8 cellular contexts compared by ENCODE assay signal in the genomic region with DNA sequence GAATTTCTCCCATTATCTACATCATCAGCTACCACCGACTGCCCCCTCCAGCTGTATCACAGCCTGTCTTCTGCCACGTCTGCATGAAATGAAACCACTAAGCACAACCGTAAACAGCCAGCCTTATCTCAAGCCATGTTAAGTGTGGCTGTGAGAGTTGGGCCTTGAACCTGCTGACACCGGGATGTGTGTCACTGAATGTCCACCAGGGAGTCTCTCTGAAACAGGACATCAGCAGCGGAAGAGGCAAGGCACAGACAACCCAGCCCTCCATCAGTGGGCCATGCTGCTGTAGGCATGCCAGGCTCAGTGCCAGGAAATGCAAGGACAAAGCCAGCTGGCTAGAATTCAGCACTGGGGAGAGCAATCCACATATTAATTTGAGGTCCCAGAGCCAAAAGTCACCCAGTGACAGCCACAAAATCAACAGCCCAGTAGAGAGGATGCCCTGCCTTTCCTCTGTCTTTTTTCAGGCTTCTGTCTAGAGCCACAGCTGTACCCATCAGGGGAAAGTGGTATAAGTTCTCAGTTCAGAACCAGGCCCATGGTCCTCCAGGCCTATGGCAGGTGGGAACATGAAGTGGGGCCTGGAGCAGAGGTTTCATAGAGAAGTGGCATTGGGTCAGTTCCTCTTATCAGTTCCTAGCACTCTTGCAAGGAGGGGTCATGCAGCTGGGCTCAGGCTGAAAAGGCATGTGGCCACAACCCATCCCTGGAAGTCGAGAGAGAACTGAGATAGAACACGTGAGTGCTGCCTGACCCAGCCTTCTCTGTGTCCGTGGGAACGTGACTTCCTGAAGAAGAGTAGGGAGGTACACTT.
A peak's percentile ranks its signal among the peaks of the same experiment; 100 is the strongest.
DNase-seq lines count a peak whose midpoint lies in the region; ATAC-seq and TF ChIP-seq lines count a peak whose summit lies in the region.

No MANE protein-coding gene starts in this region.

- H3K27ac ChIP-seq in CD4-positive, CD25-positive, alpha-beta regulatory T cell (ENCODE audit: insufficient read depth, low read length, poor library complexity, severe bottlenecking) = no peak overlapping the region
- H3K27ac ChIP-seq in Peyer's patch = peak overlapping the region in 1 of 4 donors; percentile 0
- peak overlapping the region in 9 of 12 donors; percentile 6 to 71 (median 45) for H3K27ac ChIP-seq in heart left ventricle
- peak overlapping the region in 1 of 4 donors; percentile 17 for H3K27ac ChIP-seq in transverse colon

- no peak for DNase-seq in CD4-positive, CD25-positive, alpha-beta regulatory T cell
- DNase-seq in Peyer's patch (peak in 2 of 3 donors; percentile 69 to 80), heart left ventricle (peak; percentile 38 to 82 (median 74)), transverse colon (peak; percentile 67), GOT3 (lab: John Stamatoyannopoulos, UW) (no peak)
- DNase-seq in activated CD4-positive, CD25-positive, alpha-beta regulatory T cell (lab: John Stamatoyannopoulos, UW) = no peak
- DNase-seq in stimulated activated CD4-positive, alpha-beta T cell treated with anti-CD3 and anti-CD28 coated beads, Interleukin-2, amount 100 ng/mL, for 48 hours = no peak

- no peaks in the 10 kb centered on the region for H3K9me3 ChIP-seq in CD4-positive, CD25-positive, alpha-beta regulatory T cell (ENCODE audit: control insufficient read depth in 2 of 2, low read length in 2 of 2)
- H3K9me3 ChIP-seq in Peyer's patch = no peaks in the 10 kb centered on the region
- H3K9me3 ChIP-seq in heart left ventricle = peaks cover 0 to 10% (median 0%) of the 10 kb centered on the region in 12 donors
- H3K9me3 ChIP-seq in transverse colon = no peaks in the 10 kb centered on the region

- H3K27me3 Mint-ChIP-seq in CD4-positive, CD25-positive, alpha-beta regulatory T cell = peaks cover 13% of the 10 kb centered on the region

- no peaks in the 10 kb centered on the region for H3K4me1 Mint-ChIP-seq in CD4-positive, CD25-positive, alpha-beta regulatory T cell

- H3K27me3 ChIP-seq in CD4-positive, CD25-positive, alpha-beta regulatory T cell (ENCODE audit: control insufficient read depth, insufficient read depth, low read length) = no peaks in the 10 kb centered on the region
- H3K27me3 ChIP-seq in Peyer's patch (no peaks in the 10 kb centered on the region), heart left ventricle (no peaks in the 10 kb centered on the region), transverse colon (no peaks in the 10 kb centered on the region)

- no peak for TF ChIP-seq EP300 in transverse colon (IDR thresholded peaks at IDR 0.05; ENCODE audit: low read depth)

- in situ Hi-C loops in transverse colon (cut with MboI; ENCODE audit: low pct_ligation_motif_present in 1 of 4, low pct_unique_long_range_greater_than_20kb in 1 of 4, low sequenced_read_pairs in 3 of 4) = no loop called here

- H3K36me3 ChIP-seq in CD4-positive, CD25-positive, alpha-beta regulatory T cell (ENCODE audit: control insufficient read depth, insufficient read depth, low read length) = no peaks in the 10 kb centered on the region
- H3K36me3 ChIP-seq in Peyer's patch (no peaks in the 10 kb centered on the region), heart left ventricle (no peaks in the 10 kb centered on the region), transverse colon (no peaks in the 10 kb centered on the region)

- 24 to 38% (median 26%) methylated on average over 8 to 9 of the region's 9 CpGs for WGBS in heart left ventricle, 4 donors
- WGBS in transverse colon (ENCODE audit: low coverage in 1 of 2), 2 donors = 46 to 70% methylated on average over 3 to 7 of the region's 9 CpGs

- no peak overlapping the region for H3K4me3 ChIP-seq in CD4-positive, CD25-positive, alpha-beta regulatory T cell (ENCODE audit: low read depth, low read length)
- no peak overlapping the region for H3K4me3 ChIP-seq in Peyer's patch
- H3K4me3 ChIP-seq in heart left ventricle = no peak overlapping the region
- no peak overlapping the region for H3K4me3 ChIP-seq in transverse colon

- peaks cover 0 to 6% (median 3%) of the 10 kb centered on the region in 7 donors for H3K9me3 Mint-ChIP-seq in CD4-positive, CD25-positive, alpha-beta regulatory T cell

- no peak for TF ChIP-seq POLR2A in Peyer's patch (IDR thresholded peaks at IDR 0.05)
- no peak for TF ChIP-seq POLR2A in heart left ventricle (IDR thresholded peaks at IDR 0.05)
- TF ChIP-seq POLR2A in transverse colon (IDR thresholded peaks at IDR 0.05) = no peak

- no peaks in the 10 kb centered on the region for H3K36me3 Mint-ChIP-seq in CD4-positive, CD25-positive, alpha-beta regulatory T cell

- TF ChIP-seq CTCF in Peyer's patch (IDR thresholded peaks at IDR 0.05) (no peak), heart left ventricle (IDR thresholded peaks at IDR 0.05) (peak in 4 of 12 donors; percentile 12 to 40 (median 18)), transverse colon (IDR thresholded peaks at IDR 0.05) (no peak)

- H3K4me1 ChIP-seq in CD4-positive, CD25-positive, alpha-beta regulatory T cell (ENCODE audit: control insufficient read depth, insufficient read depth, low read length, poor library complexity, severe bottlenecking) = no peaks in the 10 kb centered on the region
- H3K4me1 ChIP-seq in Peyer's patch = peaks cover 0 to 5% (median 0%) of the 10 kb centered on the region in 4 donors
- H3K4me1 ChIP-seq in heart left ventricle = peaks cover 0 to 22% (median 13%) of the 10 kb centered on the region in 12 donors
- peaks cover 0 to 2% (median 0%) of the 10 kb centered on the region in 4 donors for H3K4me1 ChIP-seq in transverse colon

- no peak overlapping the region for H3K27ac Mint-ChIP-seq in CD4-positive, CD25-positive, alpha-beta regulatory T cell

- no peak overlapping the region for H3K4me3 Mint-ChIP-seq in CD4-positive, CD25-positive, alpha-beta regulatory T cell

- intact Hi-C loops in heart left ventricle (cut with DNase I) (loop anchor here in 3 of 10 donors (5.0 to 10.0 kb wide), 3 partner anchors 46 to 59 kb away; no protein-coding TSS in a partner anchor), transverse colon (cut with DNase I; ENCODE audit: low total_unique reads) (no loop called here)

- peak; percentile 25 to 60 for ATAC-seq in CD4-positive, CD25-positive, alpha-beta regulatory T cell (ENCODE audit: low read depth in 2 of 2)
- peak; percentile 76 for ATAC-seq in HG02642 (IDR thresholded peaks at IDR 0.05; ENCODE audit: poor library complexity, unreplicated experiment)
- peak; percentile 45 to 99 (median 97) for ATAC-seq in heart left ventricle

Comparison
In these comparisons a context has a peak if more than half of its experiments do, and no peak if none do; other contexts are left out.
1. ATAC-seq: peak in every context shown above with its lines; median percentile 97 in heart left ventricle; 76 in HG02642; 42 in CD4-positive, CD25-positive, alpha-beta regulatory T cell.
2. DNase-seq: peak in Peyer's patch (2 of 3), heart left ventricle (5 of 5) and transverse colon (single experiment); none in CD4-positive, CD25-positive, alpha-beta regulatory T cell (0 of 3), activated CD4-positive, CD25-positive, alpha-beta regulatory T cell (0 of 4), stimulated activated CD4-positive, alpha-beta T cell treated with anti-CD3 and anti-CD28 coated beads, Interleukin-2, amount 100 ng/mL, for 48 hours (0 of 2) and GOT3 (single experiment).